Comparison of ENCODE assay signal across 22 cellular contexts in genomic region chr2:11543337-11544216, GRCh38. TPM values are rescaled to one million over a fixed set of nuclear protein-coding genes. Genes with fewer than 3 reads are reported as not detected.
DNase-seq lines count a peak whose midpoint lies in the region; ATAC-seq and TF ChIP-seq lines count a peak whose summit lies in the region.
"Had no signal": no experiment of that assay in that cellular context is flagged by ENCODE, and none has a peak within 500 bp of the region (broad histone marks: within the 10 kb centered on the region; RNA-seq: fewer than 3 reads in every experiment).

No MANE protein-coding gene starts in this region.

- no peaks in the 10 kb centered on the region for H3K36me3 ChIP-seq in testis (ENCODE audit: low read depth, missing control alignments)
- H3K36me3 ChIP-seq: neutrophil, upper lobe of right lung had no signal

- no peaks in the 10 kb centered on the region for H3K27me3 ChIP-seq in testis

- H3K4me3 Mint-ChIP-seq in chondrocyte (ENCODE audit: unreplicated experiment): no peak overlapping the region
- H3K4me3 Mint-ChIP-seq: activated naive CD8-positive, alpha-beta T cell treated with anti-CD3 and anti-CD28 coated beads, Interleukin-2, amount 10 ng/mL, durations not matched to agents 7 days and 5 days; activated T-cell treated with anti-CD3 and anti-CD28 coated beads, Interleukin-2, amount 50 U/mL, for 24 hours; stimulated activated memory B cell treated with anti-CD40 and anti-IgM and Interleukin-4, amounts not matched to agents 10 μg/mL and 1 μg/mL and 100 μg/mL, for 72 hours; T-helper 1 cell treated with Interleukin-12 subunit alpha and Interleukin-12 subunit beta and Interleukin-4 antibody, amounts not matched to agents 30 μg/mL and 1 μg/mL, for 36 hours had no signal

- no peak for TF ChIP-seq POLR2A in testis (IDR thresholded peaks at IDR 0.05)

- no peak overlapping the region for H3K27ac Mint-ChIP-seq in chondrocyte (ENCODE audit: unreplicated experiment)
- H3K27ac Mint-ChIP-seq: activated naive CD8-positive, alpha-beta T cell treated with anti-CD3 and anti-CD28 coated beads, Interleukin-2, amount 10 ng/mL, durations not matched to agents 7 days and 5 days; activated T-cell treated with anti-CD3 and anti-CD28 coated beads, Interleukin-2, amount 50 U/mL, for 24 hours; stimulated activated memory B cell treated with anti-CD40 and anti-IgM and Interleukin-4, amounts not matched to agents 10 μg/mL and 1 μg/mL and 100 μg/mL, for 72 hours; T-helper 1 cell treated with Interleukin-12 subunit alpha and Interleukin-12 subunit beta and Interleukin-4 antibody, amounts not matched to agents 30 μg/mL and 1 μg/mL, for 36 hours had no signal

- intact Hi-C loops in testis (cut with DNase I; ENCODE audit: low total_unique reads): no loop called here

- H3K9me3 ChIP-seq in testis: no peaks in the 10 kb centered on the region
- H3K9me3 ChIP-seq: neutrophil, upper lobe of right lung had no signal

- no peak for ATAC-seq in HG03280 (IDR thresholded peaks at IDR 0.05; ENCODE audit: unreplicated experiment)
- ATAC-seq: stimulated activated memory B cell treated with anti-CD40 and anti-IgM and Interleukin-4, amounts not matched to agents 10 μg/mL and 1 μg/mL and 100 μg/mL, for 72 hours; upper lobe of right lung had no signal

- H3K4me3 ChIP-seq in testis: peak overlapping the region in 1 of 2 donors; percentile 34
- H3K4me3 ChIP-seq: upper lobe of right lung had no signal

- H3K27me3 Mint-ChIP-seq in chondrocyte (ENCODE audit: low read depth): peaks cover 26% of the 10 kb centered on the region

- TF ChIP-seq CTCF in testis (IDR thresholded peaks at IDR 0.05): peak in 1 of 3 experiments; percentile 14
- TF ChIP-seq CTCF in chondrocyte (IDR thresholded peaks at IDR 0.05): no peak

- H3K9me3 Mint-ChIP-seq in chondrocyte (ENCODE audit: low read depth): no peaks in the 10 kb centered on the region
- H3K9me3 Mint-ChIP-seq: activated naive CD8-positive, alpha-beta T cell treated with anti-CD3 and anti-CD28 coated beads, Interleukin-2, amount 10 ng/mL, durations not matched to agents 7 days and 5 days; activated T-cell treated with anti-CD3 and anti-CD28 coated beads, Interleukin-2, amount 50 U/mL, for 24 hours; T-helper 1 cell treated with Interleukin-12 subunit alpha and Interleukin-12 subunit beta and Interleukin-4 antibody, amounts not matched to agents 30 μg/mL and 1 μg/mL, for 36 hours had no signal

- H3K4me1 ChIP-seq in testis: peaks cover 42% of the 10 kb centered on the region
- H3K4me1 ChIP-seq: upper lobe of right lung had no signal

- H3K4me1 Mint-ChIP-seq in chondrocyte (ENCODE audit: low read depth): peaks cover 4% of the 10 kb centered on the region
- H3K4me1 Mint-ChIP-seq: activated naive CD8-positive, alpha-beta T cell treated with anti-CD3 and anti-CD28 coated beads, Interleukin-2, amount 10 ng/mL, durations not matched to agents 7 days and 5 days had no signal

- WGBS in testis, 2 donors: 67 to 81% methylated on average over 10 to 11 of the region's 11 CpGs

- H3K36me3 Mint-ChIP-seq in chondrocyte (ENCODE audit: low read depth): no peaks in the 10 kb centered on the region
- H3K36me3 Mint-ChIP-seq: activated naive CD8-positive, alpha-beta T cell treated with anti-CD3 and anti-CD28 coated beads, Interleukin-2, amount 10 ng/mL, durations not matched to agents 7 days and 5 days; stimulated activated memory B cell treated with anti-CD40 and anti-IgM and Interleukin-4, amounts not matched to agents 10 μg/mL and 1 μg/mL and 100 μg/mL, for 72 hours had no signal

- H3K27ac ChIP-seq in testis: peak overlapping the region; percentile 78 to 88
- H3K27ac ChIP-seq: KMS-11, neutrophil, upper lobe of right lung had no signal

- DNase-seq in NCI-H510A treated with DMSO at 0.1 percent for 48 hours (lab: John Stamatoyannopoulos, UW) (peak; percentile 49), NCI-H510A (lab: John Stamatoyannopoulos, UW) (no peak), NCI-H524 treated with DMSO at 0.1 percent for 48 hours (lab: John Stamatoyannopoulos, UW) (peak; percentile 3), islet precursor cell (peak; percentile 13), testis (peak; percentile 21), chondrocyte (ENCODE audit: low spot score) (no peak), NCI-H748 (lab: John Stamatoyannopoulos, UW; ENCODE audit: unreplicated experiment) (no peak)
- DNase-seq: activated effector memory CD4-positive, alpha-beta T cell treated with anti-CD3 and anti-CD28 coated beads, Interleukin-2, amount 50 U/mL, for 16 hours; activated naive CD8-positive, alpha-beta T cell treated with anti-CD3 and anti-CD28 coated beads, Interleukin-2, amount 10 ng/mL, durations not matched to agents 7 days and 5 days; activated T-cell treated with anti-CD3 and anti-CD28 coated beads, Interleukin-2, amount 50 U/mL, for 24 hours; aorta; cortex of kidney; GOT3; NCI-H146; NCI-H446 treated with DMSO at 0.1 percent for 48 hours; substantia nigra; upper lobe of right lung had no signal

RNA-seq across cellular contexts. Expression of gene GREB1, which starts 9.7 kb away (rescaled TPM):
- total RNA-seq in testis (100 to 1,000 TPM in 1 of 2 donors, 10 to 100 TPM in 1; 91.0 to 136 TPM), chondrocyte (0.52 to 2.2 TPM (median 1.6 TPM) in 3 replicates)
- 29.8 TPM for polyA plus RNA-seq in testis (ENCODE audit: insufficient read depth, low read depth, low replicate concordance)

Comparison
In these comparisons a context has a peak if more than half of its experiments do, and no peak if none do; other contexts are left out.
1. DNase-seq: peak in NCI-H510A treated with DMSO at 0.1 percent for 48 hours (single experiment), NCI-H524 treated with DMSO at 0.1 percent for 48 hours (single experiment), islet precursor cell (single experiment) and testis (single experiment); none in NCI-H510A (single experiment), chondrocyte (single experiment) and NCI-H748 (single experiment).
2. RNA of gene GREB1, which starts 9.7 kb away (total RNA-seq): 91.0 to 136 TPM in testis; 0.52 to 2.2 TPM in chondrocyte; every median in the first group is over 10 times any median in the second.